In genomic region chr16:83769397-83770008, GRCh38 we compare ENCODE assay signal across 14 cellular contexts. TPM values are rescaled to one million over a fixed set of nuclear protein-coding genes. Genes with fewer than 3 reads are reported as not detected.
DNase-seq lines count a peak whose midpoint lies in the region; ATAC-seq and TF ChIP-seq lines count a peak whose summit lies in the region.
"Had no signal": no experiment of that assay in that cellular context is flagged by ENCODE, and none has a peak within 500 bp of the region (broad histone marks: within the 10 kb centered on the region; RNA-seq: fewer than 3 reads in every experiment).

No MANE protein-coding gene starts in this region.

- H3K9ac ChIP-seq in OCI-LY1 (ENCODE audit: low read length): no peak overlapping the region

- no peaks in the 10 kb centered on the region for H3K9me3 ChIP-seq in OCI-LY1 (ENCODE audit: low read length)
- no peaks in the 10 kb centered on the region for H3K9me3 ChIP-seq in left ventricle myocardium inferior (replicated peaks)
- H3K9me3 ChIP-seq: sigmoid colon had no signal

- no peaks in the 10 kb centered on the region for H3K27me3 ChIP-seq in OCI-LY1 (ENCODE audit: insufficient read depth, low read length)
- no peaks in the 10 kb centered on the region for H3K27me3 ChIP-seq in left ventricle myocardium inferior (ENCODE audit: low read depth)
- H3K27me3 ChIP-seq: sigmoid colon had no signal

- peaks cover 3 to 12% (median 7%) of the 10 kb centered on the region in 4 donors for H3K4me1 Mint-ChIP-seq in naive thymus-derived CD8-positive, alpha-beta T cell
- H3K4me1 Mint-ChIP-seq: brain had no signal

- no peaks in the 10 kb centered on the region for H3F3A ChIP-seq in OCI-LY1 (ENCODE audit: insufficient read depth, low read length)

- H3K4me3 Mint-ChIP-seq in naive thymus-derived CD8-positive, alpha-beta T cell: peak overlapping the region in 1 of 10 donors; percentile 5
- H3K4me3 Mint-ChIP-seq: brain; CD4-positive, alpha-beta T cell; nephron progenitor cell had no signal

- no peaks in the 10 kb centered on the region for H3K9me2 ChIP-seq in OCI-LY1 (ENCODE audit: low read depth, low read length)

- no peaks in the 10 kb centered on the region for H3K79me2 ChIP-seq in OCI-LY1 (ENCODE audit: insufficient read depth, low read length)

- no peaks in the 10 kb centered on the region for H4K20me1 ChIP-seq in OCI-LY1 (ENCODE audit: insufficient read depth, low read length)

- H2AFZ ChIP-seq in OCI-LY1 (ENCODE audit: low read length): no peak overlapping the region

- POLR2A ChIA-PET in naive thymus-derived CD8-positive, alpha-beta T cell (lab: Charles Lee): no interaction called here

- H3K4me1 ChIP-seq in OCI-LY1 (ENCODE audit: insufficient read depth, low read length, severe bottlenecking) (peaks cover 16% of the 10 kb centered on the region), left ventricle myocardium inferior (peaks cover 34% of the 10 kb centered on the region)
- H3K4me1 ChIP-seq: sigmoid colon had no signal

- H3K4me2 ChIP-seq in OCI-LY1 (ENCODE audit: low read length): no peak overlapping the region

- peak overlapping the region in 1 of 10 donors; percentile 3 for H3K27ac Mint-ChIP-seq in naive thymus-derived CD8-positive, alpha-beta T cell
- H3K27ac Mint-ChIP-seq: brain; CD4-positive, alpha-beta T cell; nephron progenitor cell had no signal

- no peaks in the 10 kb centered on the region for H3K36me3 ChIP-seq in OCI-LY1 (ENCODE audit: insufficient read depth, low read length)
- no peaks in the 10 kb centered on the region for H3K36me3 ChIP-seq in left ventricle myocardium inferior
- H3K36me3 ChIP-seq: sigmoid colon had no signal

- intact Hi-C loops in left ventricle myocardium inferior (cut with micrococcal nuclease): no loop called here

- H3K4me3 ChIP-seq in OCI-LY1 (ENCODE audit: low read depth, low read length, poor library complexity, severe bottlenecking): no peak overlapping the region
- H3K4me3 ChIP-seq in left ventricle myocardium inferior: no peak overlapping the region
- H3K4me3 ChIP-seq in foreskin fibroblast (ENCODE audit: low read depth in 1 of 2, low read length in 2 of 2): no peak overlapping the region
- H3K4me3 ChIP-seq: sigmoid colon had no signal

- ATAC-seq in HG03342 (IDR thresholded peaks at IDR 0.05; ENCODE audit: unreplicated experiment): peak; percentile 59
- ATAC-seq in naive thymus-derived CD8-positive, alpha-beta T cell: no peak
- ATAC-seq: stimulated activated naive CD8-positive, alpha-beta T cell treated with anti-CD3 and anti-CD28 coated beads, Interleukin-15, Interleukin-2, amounts not matched to agents 100 U/mL and 50 U/mL, for 24 hours had no signal

- H3K9me3 Mint-ChIP-seq in naive thymus-derived CD8-positive, alpha-beta T cell: no peaks in the 10 kb centered on the region
- H3K9me3 Mint-ChIP-seq: brain; CD4-positive, alpha-beta T cell had no signal

- peaks cover 0 to 23% (median 13%) of the 10 kb centered on the region in 5 donors for H3K27me3 Mint-ChIP-seq in naive thymus-derived CD8-positive, alpha-beta T cell

- H3K36me3 Mint-ChIP-seq in naive thymus-derived CD8-positive, alpha-beta T cell: no peaks in the 10 kb centered on the region
- H3K36me3 Mint-ChIP-seq: brain had no signal

- H3K27ac ChIP-seq in OCI-LY1 (ENCODE audit: low read depth, low read length, poor library complexity, severe bottlenecking): peak overlapping the region; percentile 1
- peak overlapping the region; percentile 35 for H3K27ac ChIP-seq in left ventricle myocardium inferior (replicated peaks)

- DNase-seq in left ventricle myocardium inferior: no peak
- DNase-seq in pons (ENCODE audit: low spot score): peak; percentile 53
- DNase-seq in foreskin fibroblast: no peak
- no peak for DNase-seq in GM20000 (ENCODE audit: low spot score)
- DNase-seq in naive thymus-derived CD8-positive, alpha-beta T cell: no peak
- DNase-seq: activated gamma-delta T cell; CD4-positive, alpha-beta T cell; effector CD4-positive, alpha-beta T cell; nephron progenitor cell; sigmoid colon; stimulated activated naive CD8-positive, alpha-beta T cell treated with anti-CD3 and anti-CD28 coated beads, Interleukin-15, Interleukin-2, amounts not matched to agents 100 U/mL and 50 U/mL, for 24 hours had no signal

- TF ChIP-seq CTCF in OCI-LY1 (IDR thresholded peaks at IDR 0.05; ENCODE audit: low read length) (no peak), left ventricle myocardium inferior (IDR thresholded peaks at IDR 0.05; ENCODE audit: borderline replicate concordance) (no peak), foreskin fibroblast (IDR thresholded peaks at IDR 0.05; ENCODE audit: low read depth, low read length) (no peak), GM20000 (IDR thresholded peaks at IDR 0.05; ENCODE audit: extremely low read depth, missing control alignments) (no peak)

RNA-seq across cellular contexts. Expression of gene HSBP1, which starts 38.3 kb away (rescaled TPM):
- 175 TPM for total RNA-seq in left ventricle myocardium inferior
- total RNA-seq in naive thymus-derived CD8-positive, alpha-beta T cell: 10 to 100 TPM; 25.3 to 30.1 TPM
- 10 to 100 TPM; 17.6 to 25.6 (median 20.8) TPM for polyA plus RNA-seq in naive thymus-derived CD8-positive, alpha-beta T cell
